ENCODE assay signal across 17 cellular contexts in genomic region chr3:56133423-56133822, GRCh38.
DNase-seq lines count a peak whose midpoint lies in the region; ATAC-seq and TF ChIP-seq lines count a peak whose summit lies in the region.
"Had no signal": no experiment of that assay in that cellular context is flagged by ENCODE, and none has a peak within 500 bp of the region (broad histone marks: within the 10 kb centered on the region; RNA-seq: fewer than 3 reads in every experiment).

No MANE protein-coding gene starts in this region.

- DNase-seq in HT1080 (ENCODE audit: low read depth): peak; percentile 79
- DNase-seq in amniotic epithelial cell (ENCODE audit: low read depth): peak; percentile 83
- peak; percentile 72 to 85 for DNase-seq in foreskin fibroblast
- DNase-seq in heart left ventricle: no peak
- DNase-seq in GF-D8 (lab: John Stamatoyannopoulos, UW): no peak
- DNase-seq in NOMO-1 treated with dmso at 0.1 percent for 144 hours (lab: John Stamatoyannopoulos, UW; ENCODE audit: unreplicated experiment): no peak
- DNase-seq: activated CD4-positive, alpha-beta T cell treated with anti-CD3 and anti-CD28 coated beads, Interleukin-2, amount 10 ng/mL, durations not matched to agents 7 days and 5 days; activated T-cell treated with anti-CD3 and anti-CD28 coated beads, Interleukin-2, amount 50 U/mL, for 4 hours; anterior cingulate cortex; Calu3; effector CD4-positive, alpha-beta T cell; head of caudate nucleus; NCI-H1436 had no signal

- WGBS in heart left ventricle, 4 donors: 76 to 88% (median 85%) methylated on average over 2 of the region's 2 CpGs

- TF ChIP-seq CTCF in foreskin fibroblast (IDR thresholded peaks at IDR 0.05; ENCODE audit: low read depth, low read length) (no peak), heart left ventricle (IDR thresholded peaks at IDR 0.05) (no peak)

- no peaks in the 10 kb centered on the region for H3K9me3 ChIP-seq in heart left ventricle

- H3K27me3 ChIP-seq in heart left ventricle: no peaks in the 10 kb centered on the region

- no peak overlapping the region for H3K27ac ChIP-seq in heart left ventricle
- H3K27ac ChIP-seq: skin epidermis had no signal

- ATAC-seq in heart left ventricle (no peak), GM19452 (IDR thresholded peaks at IDR 0.05; ENCODE audit: unreplicated experiment) (no peak)
- ATAC-seq: activated T-cell treated with anti-CD3 and anti-CD28 coated beads, Interleukin-2, amount 50 U/mL, for 4 hours; Panc1 had no signal

- H3K4me3 ChIP-seq in foreskin fibroblast (ENCODE audit: low read depth in 1 of 2, low read length in 2 of 2) (no peak overlapping the region), heart left ventricle (no peak overlapping the region)
- H3K4me3 ChIP-seq: lung, skin epidermis had no signal

- intact Hi-C loops in heart left ventricle (cut with DNase I): no loop called here

- no peaks in the 10 kb centered on the region for H3K36me3 ChIP-seq in heart left ventricle

- TF ChIP-seq POLR2A in heart left ventricle (IDR thresholded peaks at IDR 0.05): no peak

- no peaks in the 10 kb centered on the region for H3K4me1 ChIP-seq in heart left ventricle

Comparison
In these comparisons a context has a peak if more than half of its experiments do, and no peak if none do; other contexts are left out.
1. DNase-seq: peak in HT1080 (single experiment), amniotic epithelial cell (single experiment) and foreskin fibroblast (2 of 2); none in heart left ventricle (0 of 5), GF-D8 (single experiment) and NOMO-1 treated with dmso at 0.1 percent for 144 hours (single experiment).